Comparison of ENCODE assay signal across 8 cellular contexts in the genomic region with DNA sequence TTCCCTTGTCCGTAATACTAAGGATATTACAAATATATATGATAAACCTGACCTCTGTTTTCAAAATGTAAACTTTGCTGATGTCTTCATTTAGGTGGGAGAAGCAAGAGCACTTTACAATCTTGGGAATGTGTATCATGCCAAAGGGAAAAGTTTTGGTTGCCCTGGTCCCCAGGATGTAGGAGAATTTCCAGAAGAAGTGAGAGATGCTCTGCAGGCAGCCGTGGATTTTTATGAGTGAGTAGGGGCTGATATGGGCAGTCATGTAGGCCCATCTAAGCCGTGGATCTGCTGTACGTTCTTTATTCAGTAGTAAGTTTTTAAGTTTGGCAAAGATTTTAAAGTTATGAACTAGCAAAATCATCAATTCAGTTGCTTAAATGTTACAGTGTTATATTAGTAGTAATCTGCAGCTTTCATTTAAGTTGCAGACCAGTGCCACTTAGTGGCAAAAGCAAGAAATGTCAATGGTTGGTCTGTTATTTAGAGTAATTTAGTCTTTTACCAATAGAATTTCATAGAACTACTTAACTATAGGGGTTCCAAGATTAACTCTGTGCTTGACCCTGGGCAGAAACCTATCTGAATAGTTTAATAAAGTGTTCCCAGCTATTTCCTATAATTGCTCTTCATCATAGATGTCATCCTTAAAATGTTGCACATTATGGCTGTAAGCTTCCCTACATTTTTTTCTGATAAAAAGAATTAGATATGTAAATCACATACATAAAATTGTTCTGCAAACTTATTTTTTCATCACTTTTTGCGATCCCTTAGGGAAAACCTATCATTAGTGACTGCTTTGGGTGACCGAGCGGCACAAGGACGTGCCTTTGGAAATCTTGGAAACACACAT. TPM values are rescaled to one million over a fixed set of nuclear protein-coding genes. Genes with fewer than 3 reads are reported as not detected.
A peak's percentile ranks its signal among the peaks of the same experiment; 100 is the strongest.
DNase-seq lines count a peak whose midpoint lies in the region; ATAC-seq, FAIRE-seq and TF ChIP-seq lines count a peak whose summit lies in the region.

No MANE protein-coding gene starts in this region.

- peak; percentile 69 for FAIRE-seq in GM18507 (lab: Jason Lieb, UNC)

- peaks cover 22% of the 10 kb centered on the region for H3K36me3 ChIP-seq in Loucy (ENCODE audit: insufficient read depth, low read length)
- H3K36me3 ChIP-seq in aorta (ENCODE audit: control insufficient read depth in 1 of 2, insufficient read depth in 2 of 2, low read length in 1 of 2): no peaks in the 10 kb centered on the region

- peak; percentile 85 for TF ChIP-seq CTCF in Loucy (conservative IDR thresholded peaks at IDR 0.05; ENCODE audit: low read length)

- H3K27me3 ChIP-seq in Loucy (ENCODE audit: insufficient read depth, low read length, poor library complexity, severe bottlenecking): no peaks in the 10 kb centered on the region
- no peaks in the 10 kb centered on the region for H3K27me3 ChIP-seq in aorta (ENCODE audit: control insufficient read depth in 1 of 2, insufficient read depth in 2 of 2, low read length in 1 of 2)

- H3K4me2 ChIP-seq in Loucy (ENCODE audit: low read depth, low read length, poor library complexity, severe bottlenecking): no peak overlapping the region

- no peaks in the 10 kb centered on the region for H3K9me2 ChIP-seq in Loucy (replicated peaks; ENCODE audit: low read depth, low read length)

- peak; percentile 85 for ATAC-seq in aorta (ENCODE audit: low FRiP score)
- ATAC-seq in HG02884 (IDR thresholded peaks at IDR 0.05; ENCODE audit: unreplicated experiment): no peak

- DNase-seq in CD1c-positive myeloid dendritic cell (ENCODE audit: extremely low spot score): peak; percentile 75
- no peak for DNase-seq in GM18507 (ENCODE audit: extremely low spot score, insufficient read length, low read depth)
- peak; percentile 6 to 39 for DNase-seq in SHP77 (lab: John Stamatoyannopoulos, UW)
- peak; percentile 79 for DNase-seq in dermis blood vessel endothelial cell
- DNase-seq in medulla oblongata (ENCODE audit: extremely low spot score): peak; percentile 84
- no peak for DNase-seq in aorta

- 60 to 62% methylated on average over 8 of the region's 8 CpGs for WGBS in aorta, 2 donors

- H3K4me3 ChIP-seq in Loucy (ENCODE audit: low read length, poor library complexity, severe bottlenecking) (no peak overlapping the region), aorta (ENCODE audit: low read length in 2 of 2) (no peak overlapping the region)

- H3K9me3 ChIP-seq in Loucy (ENCODE audit: insufficient read depth, low read depth, low read length) (no peaks in the 10 kb centered on the region), aorta (ENCODE audit: control insufficient read depth, low read length) (no peaks in the 10 kb centered on the region)

- no peak overlapping the region for H2AFZ ChIP-seq in Loucy (ENCODE audit: low read length)

- H3F3A ChIP-seq in Loucy (ENCODE audit: low read depth): no peaks in the 10 kb centered on the region

- intact Hi-C loops in aorta (cut with DNase I): loop anchor here in 1 of 2 donors (2.0 kb wide), 1 partner anchor 69 kb away; no protein-coding TSS in a partner anchor

- no peak overlapping the region for H3K27ac ChIP-seq in aorta (ENCODE audit: low read depth in 1 of 2, low read length in 2 of 2)

- H3K79me2 ChIP-seq in Loucy (ENCODE audit: insufficient read depth, low read length): no peaks in the 10 kb centered on the region; the same call in 1 of the 2 replicates

- no peaks in the 10 kb centered on the region for H4K20me1 ChIP-seq in Loucy (ENCODE audit: insufficient read depth, low read length, poor library complexity, severe bottlenecking)

- H3K4me1 ChIP-seq in Loucy (ENCODE audit: insufficient read depth, low read length, poor library complexity, severe bottlenecking) (no peaks in the 10 kb centered on the region), aorta (ENCODE audit: control insufficient read depth in 1 of 2, insufficient read depth in 2 of 2, low read length in 2 of 2) (no peaks in the 10 kb centered on the region)

- H3K9ac ChIP-seq in Loucy (ENCODE audit: low read depth, low read length, poor library complexity, severe bottlenecking): no peak overlapping the region

RNA-seq across cellular contexts. Expression of a gene that starts 21.3 kb away (rescaled TPM):
- total RNA-seq in dermis blood vessel endothelial cell (12.1 and 28.7 TPM in 2 replicates), aorta (10 to 100 TPM in 1 of 2 donors, 1 to 10 TPM in 1; 6.2 to 24.1 TPM)
- polyA plus RNA-seq in aorta: 1 to 10 TPM; 1.2 to 6.3 TPM

RNA-seq across cellular contexts. Expression of a gene that starts 41.2 kb away (rescaled TPM):
- 0.34 TPM in 1 of 2 replicates, not detected in the other for total RNA-seq in dermis blood vessel endothelial cell
- under 1 TPM in 1 of 2 donors, not detected in 1; 0.72 TPM for total RNA-seq in aorta
- polyA plus RNA-seq in aorta: not detected

Comparison
In these comparisons a context has a peak if more than half of its experiments do, and no peak if none do; other contexts are left out.
1. DNase-seq: peak in CD1c-positive myeloid dendritic cell (single experiment), SHP77 (2 of 2), dermis blood vessel endothelial cell (single experiment) and medulla oblongata (single experiment); none in GM18507 (single experiment) and aorta (0 of 2).